ENCODE assay signal across 19 cellular contexts in genomic region chr18:8139971-8140406, GRCh38.
DNase-seq lines count a peak whose midpoint lies in the region; ATAC-seq, FAIRE-seq and TF ChIP-seq lines count a peak whose summit lies in the region.
"Had no signal": no experiment of that assay in that cellular context is flagged by ENCODE, and none has a peak within 500 bp of the region (broad histone marks: within the 10 kb centered on the region; RNA-seq: fewer than 3 reads in every experiment).

No MANE protein-coding gene starts in this region.

- H3K4me3 Mint-ChIP-seq in activated CD8-positive, alpha-beta memory T cell treated with anti-CD3 and anti-CD28 coated beads, Interleukin-2, amount 10 ng/mL, durations not matched to agents 7 days and 5 days, result no peak overlapping the region
- H3K4me3 Mint-ChIP-seq: natural killer cell had no signal

- POLR2A ChIA-PET in K562 (lab: Yijun Ruan, JAX), result interaction anchor here (1.0 to 1.3 kb wide), 2 partner anchors 17 kb away, joined by 3 to 4 read pairs; no protein-coding TSS in a partner anchor

- TF ChIP-seq EP300 in K562 (IDR thresholded peaks at IDR 0.05; ENCODE audit: low read length) (no peak), ovary (IDR thresholded peaks at IDR 0.05) (no peak), transverse colon (IDR thresholded peaks at IDR 0.05; ENCODE audit: low read depth) (no peak)

- ATAC-seq in K562 (no peak), heart right ventricle (peak; percentile 26 to 83 (median 52))
- no peak for ATAC-seq in activated CD8-positive, alpha-beta memory T cell treated with anti-CD3 and anti-CD28 coated beads, Interleukin-2, amount 10 ng/mL, durations not matched to agents 7 days and 5 days
- ATAC-seq: natural killer cell had no signal

- H3K4me3 ChIP-seq in K562, result no peak overlapping the region
- H3K4me3 ChIP-seq in heart right ventricle, result no peak overlapping the region
- no peak overlapping the region for H3K4me3 ChIP-seq in ovary
- H3K4me3 ChIP-seq in transverse colon, result no peak overlapping the region
- H3K4me3 ChIP-seq: BLaER1 treated with 17β-estradiol and CSF1 and Interleukin-3, amounts not matched to agents 10 nM and 100 nM; right lobe of liver; SK-N-MC had no signal

- H3K27me3 Mint-ChIP-seq in activated CD8-positive, alpha-beta memory T cell treated with anti-CD3 and anti-CD28 coated beads, Interleukin-2, amount 10 ng/mL, durations not matched to agents 7 days and 5 days, result no peaks in the 10 kb centered on the region

- H2AFZ ChIP-seq in K562 (ENCODE audit: low read depth, low read length), result peak overlapping the region; percentile 14; the same call in 1 of the 2 replicates

- CTCF ChIA-PET in K562 (lab: Yijun Ruan, JAX; ENCODE audit: low intra/inter-chr PET ratio), result no interaction called here
- CTCF ChIA-PET in activated CD8-positive, alpha-beta memory T cell treated with anti-CD3 and anti-CD28 coated beads, Interleukin-2, amount 10 ng/mL, durations not matched to agents 7 days and 5 days (lab: Charles Lee), result no interaction called here

- no peaks in the 10 kb centered on the region for H3K79me2 ChIP-seq in K562 (ENCODE audit: control insufficient read depth, insufficient read depth, low read length)

- 6% methylated on average over 7 of the region's 7 CpGs for WGBS in K562 (ENCODE audit: insufficient coverage, low coverage, missing lambda C conversion rate)
- 37 to 66% methylated on average over 7 of the region's 7 CpGs for WGBS in heart right ventricle, 2 donors
- WGBS in ovary, 3 donors, result 6 to 19% (median 13%) methylated on average over 7 of the region's 7 CpGs
- 47 to 76% methylated on average over 3 to 7 of the region's 7 CpGs for WGBS in transverse colon (ENCODE audit: low coverage in 1 of 2), 2 donors

- FAIRE-seq in K562 (lab: Jason Lieb, UNC), result no peak
- FAIRE-seq: bronchial epithelial cell, H1 had no signal

- H3K36me3 ChIP-seq in K562 (ENCODE audit: control insufficient read depth, insufficient read depth, low read length) (no peaks in the 10 kb centered on the region), heart right ventricle (peaks cover 0 to 19% (median 0%) of the 10 kb centered on the region in 9 donors), ovary (no peaks in the 10 kb centered on the region), transverse colon (no peaks in the 10 kb centered on the region)
- H3K36me3 ChIP-seq: BLaER1 treated with 17β-estradiol and CSF1 and Interleukin-3, amounts not matched to agents 10 nM and 100 nM; right lobe of liver had no signal

- H3K27ac ChIP-seq in K562 (ENCODE audit: extremely low read depth, low read depth, low read length) (no peak overlapping the region), heart right ventricle (peak overlapping the region; percentile 38 to 86 (median 64)), ovary (peak overlapping the region in 1 of 2 donors; percentile 71), transverse colon (peak overlapping the region; percentile 34 to 60 (median 40))
- H3K27ac ChIP-seq: BLaER1 treated with 17β-estradiol and CSF1 and Interleukin-3, amounts not matched to agents 10 nM and 100 nM; right lobe of liver; SK-N-MC had no signal

- peaks cover 0 to 8% of the 10 kb centered on the region in 2 experiments; a peak in 3 of 5 replicates for H3K4me1 ChIP-seq in K562 (replicated peaks in 1 of 2; ENCODE audit: control insufficient read depth in 2 of 2, insufficient read depth in 2 of 2, low read length in 2 of 2)
- peaks cover 17 to 63% (median 55%) of the 10 kb centered on the region in 9 donors for H3K4me1 ChIP-seq in heart right ventricle
- peaks cover 18% of the 10 kb centered on the region for H3K4me1 ChIP-seq in ovary (ENCODE audit: insufficient read depth)
- peaks cover 0 to 12% (median 2%) of the 10 kb centered on the region in 4 donors for H3K4me1 ChIP-seq in transverse colon
- H3K4me1 ChIP-seq: BLaER1 treated with 17β-estradiol and CSF1 and Interleukin-3, amounts not matched to agents 10 nM and 100 nM; right lobe of liver had no signal

- no TSS peak for BruUV-seq in K562 (replicated peaks; lab: Mats Ljungman, UMichigan)

- no peak for TF ChIP-seq POLR2A in K562 (conservative IDR thresholded peaks at IDR 0.05)
- no peak for TF ChIP-seq POLR2A in ovary (IDR thresholded peaks at IDR 0.05)
- TF ChIP-seq POLR2A in transverse colon (IDR thresholded peaks at IDR 0.05), result no peak

- H3K9me3 ChIP-seq in K562 (replicated peaks; ENCODE audit: control insufficient read depth, insufficient read depth, low read depth, low read length), result no peaks in the 10 kb centered on the region
- no peaks in the 10 kb centered on the region for H3K9me3 ChIP-seq in heart right ventricle
- H3K9me3 ChIP-seq in ovary, result no peaks in the 10 kb centered on the region
- no peaks in the 10 kb centered on the region for H3K9me3 ChIP-seq in transverse colon
- H3K9me3 ChIP-seq: BLaER1 treated with 17β-estradiol and CSF1 and Interleukin-3, amounts not matched to agents 10 nM and 100 nM; right lobe of liver had no signal

- no peak for TF ChIP-seq CTCF in K562 (IDR thresholded peaks at IDR 0.05 in 2 of 3, conservative IDR thresholded peaks at IDR 0.05 in 1 of 3; ENCODE audit: insufficient read depth in 2 of 3, low read depth in 1 of 3, low read length in 3 of 3)
- no peak for TF ChIP-seq CTCF in heart right ventricle (IDR thresholded peaks at IDR 0.05)
- TF ChIP-seq CTCF in ovary (IDR thresholded peaks at IDR 0.05), result no peak
- no peak for TF ChIP-seq CTCF in transverse colon (IDR thresholded peaks at IDR 0.05)

- DNase-seq in K562 (ENCODE audit: extremely low read depth in 1 of 4, low spot score in 3 of 4), result no peak
- DNase-seq in heart right ventricle, result peak in 1 of 2 donors; percentile 29
- DNase-seq in ovary, result peak; percentile 51 to 71 (median 54)
- no peak for DNase-seq in transverse colon
- no peak for DNase-seq in epidermal melanocyte (ENCODE audit: insufficient read length, low spot score)
- DNase-seq in NCI-H187 (lab: John Stamatoyannopoulos, UW), result no peak
- no peak for DNase-seq in activated CD8-positive, alpha-beta memory T cell treated with anti-CD3 and anti-CD28 coated beads, Interleukin-2, amount 10 ng/mL, durations not matched to agents 7 days and 5 days
- DNase-seq: activated naive CD4-positive, alpha-beta T cell; DMS53; glutamatergic neuron; kidney glomerular epithelial cell; natural killer cell; NCI-H1092 treated with DMSO at 0.1 percent for 48 hours; right lobe of liver; stimulated activated naive CD4-positive, alpha-beta T cell treated with Interleukin-2 at 50 U/mL for 16 hours had no signal

- H4K20me1 ChIP-seq in K562 (replicated peaks; ENCODE audit: control insufficient read depth, insufficient read depth, low read length), result no peaks in the 10 kb centered on the region
- H4K20me1 ChIP-seq: BLaER1 treated with 17β-estradiol and CSF1 and Interleukin-3, amounts not matched to agents 10 nM and 100 nM had no signal

- no peak overlapping the region for H3K4me2 ChIP-seq in K562 (ENCODE audit: insufficient read depth, low read length)
- H3K4me2 ChIP-seq: BLaER1 treated with 17β-estradiol and CSF1 and Interleukin-3, amounts not matched to agents 10 nM and 100 nM had no signal

- H3K36me3 Mint-ChIP-seq in activated CD8-positive, alpha-beta memory T cell treated with anti-CD3 and anti-CD28 coated beads, Interleukin-2, amount 10 ng/mL, durations not matched to agents 7 days and 5 days, result no peaks in the 10 kb centered on the region
- H3K36me3 Mint-ChIP-seq: natural killer cell had no signal

- intact Hi-C loops in K562 (cut with micrococcal nuclease) (no loop called here), heart right ventricle (cut with DNase I) (loop anchor here in 3 of 10 donors (10.0 kb wide), 4 partner anchors 55 to 575 kb away; partner anchors contain the start of gene PTPRM (in 1 of the 3)), ovary (cut with DNase I) (loop anchor here in 1 of 4 donors (10.0 kb wide), 1 partner anchor 1295 kb away; no protein-coding TSS in a partner anchor), transverse colon (cut with DNase I; ENCODE audit: low total_unique reads) (no loop called here)

- TF ChIP-seq RAD21 in K562 (CRISPR knock-in tag; conservative IDR thresholded peaks at IDR 0.05 in 1 of 2, IDR thresholded peaks at IDR 0.05 in 1 of 2), result no peak

- H3K4me1 Mint-ChIP-seq in activated CD8-positive, alpha-beta memory T cell treated with anti-CD3 and anti-CD28 coated beads, Interleukin-2, amount 10 ng/mL, durations not matched to agents 7 days and 5 days, result no peaks in the 10 kb centered on the region
- H3K4me1 Mint-ChIP-seq: natural killer cell had no signal

- H3K27me3 ChIP-seq in K562 (ENCODE audit: control insufficient read depth in 2 of 2, insufficient read depth in 2 of 2, low read length in 2 of 2), result no peaks in the 10 kb centered on the region; a peak in 1 of 5 replicates
- no peaks in the 10 kb centered on the region for H3K27me3 ChIP-seq in heart right ventricle
- no peaks in the 10 kb centered on the region for H3K27me3 ChIP-seq in ovary
- no peaks in the 10 kb centered on the region for H3K27me3 ChIP-seq in transverse colon
- H3K27me3 ChIP-seq: BLaER1 treated with 17β-estradiol and CSF1 and Interleukin-3, amounts not matched to agents 10 nM and 100 nM; right lobe of liver had no signal

- no peak overlapping the region for H3K9ac ChIP-seq in K562 (ENCODE audit: insufficient read depth in 1 of 2, low read depth in 2 of 2, low read length in 2 of 2)
- H3K9ac ChIP-seq: BLaER1 treated with 17β-estradiol and CSF1 and Interleukin-3, amounts not matched to agents 10 nM and 100 nM had no signal

- peaks cover 8% of the 10 kb centered on the region for H3K9me3 Mint-ChIP-seq in activated CD8-positive, alpha-beta memory T cell treated with anti-CD3 and anti-CD28 coated beads, Interleukin-2, amount 10 ng/mL, durations not matched to agents 7 days and 5 days (ENCODE audit: low read depth)

- H3K27ac Mint-ChIP-seq in activated CD8-positive, alpha-beta memory T cell treated with anti-CD3 and anti-CD28 coated beads, Interleukin-2, amount 10 ng/mL, durations not matched to agents 7 days and 5 days, result no peak overlapping the region
- H3K27ac Mint-ChIP-seq: natural killer cell had no signal

- no peaks in the 10 kb centered on the region for H3K9me1 ChIP-seq in K562 (ENCODE audit: control insufficient read depth, insufficient read depth, low read length)

- in situ Hi-C loops in K562 (cut with MboI) (no loop called here), transverse colon (cut with MboI; ENCODE audit: low pct_ligation_motif_present in 1 of 4, low pct_unique_long_range_greater_than_20kb in 1 of 4, low sequenced_read_pairs in 3 of 4) (no loop called here)

TF ChIP-seq in K562, 482 proteins besides CTCF, POLR2A, EP300 and RAD21 (continues in another document):
- TF ChIP-seq GABPB1 (CRISPR knock-in tag; IDR thresholded peaks at IDR 0.05), result no peak
- no peak for TF ChIP-seq NFXL1 (CRISPR knock-in tag; IDR thresholded peaks at IDR 0.05)

Comparison
In these comparisons a context has a peak if more than half of its experiments do, and no peak if none do; other contexts are left out.
1. ATAC-seq: peak in heart right ventricle (8 of 8); none in K562 (single experiment) and activated CD8-positive, alpha-beta memory T cell treated with anti-CD3 and anti-CD28 coated beads, Interleukin-2, amount 10 ng/mL, durations not matched to agents 7 days and 5 days (single experiment).
2. DNase-seq: peak in ovary (5 of 5); none in K562 (0 of 4), transverse colon (single experiment), epidermal melanocyte (single experiment), NCI-H187 (0 of 2) and activated CD8-positive, alpha-beta memory T cell treated with anti-CD3 and anti-CD28 coated beads, Interleukin-2, amount 10 ng/mL, durations not matched to agents 7 days and 5 days (single experiment).